In genomic region chr4:142091691-142092182, GRCh38 we compare ENCODE assay signal across 11 cellular contexts.
DNase-seq lines count a peak whose midpoint lies in the region; ATAC-seq lines count a peak whose summit lies in the region.
"Had no signal": no experiment of that assay in that cellular context is flagged by ENCODE, and none has a peak within 500 bp of the region (broad histone marks: within the 10 kb centered on the region; RNA-seq: fewer than 3 reads in every experiment).

No MANE protein-coding gene starts in this region.

- H3K27me3 Mint-ChIP-seq in activated CD8-positive, alpha-beta T cell treated with anti-CD3 and anti-CD28 coated beads, Interleukin-2, amount 10 ng/mL, durations not matched to agents 7 days and 5 days (ENCODE audit: low read depth): no peaks in the 10 kb centered on the region
- H3K27me3 Mint-ChIP-seq in CD8-positive, alpha-beta memory T cell: no peaks in the 10 kb centered on the region
- H3K27me3 Mint-ChIP-seq: activated CD8-positive, alpha-beta memory T cell treated with anti-CD3 and anti-CD28 coated beads, Interleukin-2, amount 10 ng/mL, durations not matched to agents 7 days and 5 days; naive B cell had no signal

- POLR2A ChIA-PET in activated CD8-positive, alpha-beta T cell treated with anti-CD3 and anti-CD28 coated beads, Interleukin-2, amount 10 ng/mL, durations not matched to agents 7 days and 5 days (lab: Charles Lee): no interaction called here
- POLR2A ChIA-PET in CD8-positive, alpha-beta memory T cell (lab: Charles Lee): no interaction called here

- no peak for ATAC-seq in HG02840 (IDR thresholded peaks at IDR 0.05; ENCODE audit: low FRiP score, unreplicated experiment)
- ATAC-seq in activated CD8-positive, alpha-beta T cell treated with anti-CD3 and anti-CD28 coated beads, Interleukin-2, amount 10 ng/mL, durations not matched to agents 7 days and 5 days: no peak
- ATAC-seq: activated CD8-positive, alpha-beta memory T cell treated with anti-CD3 and anti-CD28 coated beads, Interleukin-2, amount 10 ng/mL, durations not matched to agents 7 days and 5 days had no signal

- no peaks in the 10 kb centered on the region for H3K9me3 Mint-ChIP-seq in activated CD8-positive, alpha-beta T cell treated with anti-CD3 and anti-CD28 coated beads, Interleukin-2, amount 10 ng/mL, durations not matched to agents 7 days and 5 days (ENCODE audit: insufficient read depth)
- no peaks in the 10 kb centered on the region for H3K9me3 Mint-ChIP-seq in CD8-positive, alpha-beta memory T cell
- H3K9me3 Mint-ChIP-seq: naive B cell had no signal

- H3K4me1 ChIP-seq in esophagus (ENCODE audit: control insufficient read depth in 2 of 2, insufficient read depth in 2 of 2, low read length in 1 of 2): peaks cover 0 to 8% of the 10 kb centered on the region in 2 donors
- H3K4me1 ChIP-seq in CD8-positive, alpha-beta memory T cell (ENCODE audit: insufficient read depth, low read length): no peaks in the 10 kb centered on the region
- no peaks in the 10 kb centered on the region for H3K4me1 ChIP-seq in Karpas-422 (ENCODE audit: low read length)

- no peak overlapping the region for H2AFZ ChIP-seq in Karpas-422 (ENCODE audit: low read length)

- H3K79me2 ChIP-seq in Karpas-422 (ENCODE audit: low read length): no peaks in the 10 kb centered on the region

- H3K4me3 Mint-ChIP-seq in activated CD8-positive, alpha-beta T cell treated with anti-CD3 and anti-CD28 coated beads, Interleukin-2, amount 10 ng/mL, durations not matched to agents 7 days and 5 days: no peak overlapping the region
- H3K4me3 Mint-ChIP-seq in CD8-positive, alpha-beta memory T cell: no peak overlapping the region
- H3K4me3 Mint-ChIP-seq: activated CD8-positive, alpha-beta memory T cell treated with anti-CD3 and anti-CD28 coated beads, Interleukin-2, amount 10 ng/mL, durations not matched to agents 7 days and 5 days; naive B cell had no signal

- H3K4me3 ChIP-seq in esophagus (ENCODE audit: low read depth in 1 of 2, low read length in 2 of 2): no peak overlapping the region
- no peak overlapping the region for H3K4me3 ChIP-seq in CD8-positive, alpha-beta memory T cell (ENCODE audit: low read length)
- H3K4me3 ChIP-seq in Karpas-422 (ENCODE audit: low read length): no peak overlapping the region

- H3K9me2 ChIP-seq in Karpas-422 (replicated peaks; ENCODE audit: insufficient read depth, low read length): no peaks in the 10 kb centered on the region

- H3K36me3 ChIP-seq in esophagus (ENCODE audit: control insufficient read depth in 2 of 2, insufficient read depth in 2 of 2, low read length in 1 of 2) (no peaks in the 10 kb centered on the region), Karpas-422 (ENCODE audit: insufficient read depth, low read length) (no peaks in the 10 kb centered on the region)
- peaks cover 6% of the 10 kb centered on the region for H3K36me3 ChIP-seq in CD8-positive, alpha-beta memory T cell (ENCODE audit: insufficient read depth, low read length)

- in situ Hi-C loops in ACHN (cut with HindIII; ENCODE audit: low pct_ligation_motif_present, low pct_unique_long_range_greater_than_20kb, low sequenced_read_pairs): no loop called here

- H3K4me1 Mint-ChIP-seq in activated CD8-positive, alpha-beta T cell treated with anti-CD3 and anti-CD28 coated beads, Interleukin-2, amount 10 ng/mL, durations not matched to agents 7 days and 5 days (ENCODE audit: low read depth): no peaks in the 10 kb centered on the region
- peaks cover 0 to 4% (median 0%) of the 10 kb centered on the region in 3 donors for H3K4me1 Mint-ChIP-seq in CD8-positive, alpha-beta memory T cell
- H3K4me1 Mint-ChIP-seq: activated CD8-positive, alpha-beta memory T cell treated with anti-CD3 and anti-CD28 coated beads, Interleukin-2, amount 10 ng/mL, durations not matched to agents 7 days and 5 days; naive B cell had no signal

- peak overlapping the region; percentile 40 to 62 for H3K27ac ChIP-seq in esophagus (ENCODE audit: low read depth in 2 of 2, low read length in 1 of 2)
- H3K27ac ChIP-seq in CD8-positive, alpha-beta memory T cell (ENCODE audit: low read depth, low read length): no peak overlapping the region
- H3K27ac ChIP-seq in Karpas-422 (ENCODE audit: low read length): no peak overlapping the region

- H3K27me3 ChIP-seq in esophagus (ENCODE audit: control insufficient read depth in 1 of 2, insufficient read depth in 2 of 2, low read length in 2 of 2): no peaks in the 10 kb centered on the region
- no peaks in the 10 kb centered on the region for H3K27me3 ChIP-seq in CD8-positive, alpha-beta memory T cell (ENCODE audit: insufficient read depth, low read length, poor library complexity, severe bottlenecking)
- no peaks in the 10 kb centered on the region for H3K27me3 ChIP-seq in Karpas-422 (ENCODE audit: low read length)

- no peak overlapping the region for H3K27ac Mint-ChIP-seq in activated CD8-positive, alpha-beta T cell treated with anti-CD3 and anti-CD28 coated beads, Interleukin-2, amount 10 ng/mL, durations not matched to agents 7 days and 5 days
- H3K27ac Mint-ChIP-seq in CD8-positive, alpha-beta memory T cell: peak overlapping the region in 1 of 8 donors; percentile 4
- H3K27ac Mint-ChIP-seq: activated CD8-positive, alpha-beta memory T cell treated with anti-CD3 and anti-CD28 coated beads, Interleukin-2, amount 10 ng/mL, durations not matched to agents 7 days and 5 days; naive B cell had no signal

- 32 to 52% methylated on average over 4 of the region's 4 CpGs for WGBS in esophagus, 2 donors

- CTCF ChIA-PET in activated CD8-positive, alpha-beta T cell treated with anti-CD3 and anti-CD28 coated beads, Interleukin-2, amount 10 ng/mL, durations not matched to agents 7 days and 5 days (lab: Charles Lee): no interaction called here
- CTCF ChIA-PET in CD8-positive, alpha-beta memory T cell (lab: Charles Lee): no interaction called here

- no peaks in the 10 kb centered on the region for H4K20me1 ChIP-seq in Karpas-422 (ENCODE audit: insufficient read depth, low read depth, low read length)

- H3K9me3 ChIP-seq in esophagus (ENCODE audit: control insufficient read depth in 2 of 2, insufficient read depth in 1 of 2, low read depth in 1 of 2, low read length in 1 of 2): no peaks in the 10 kb centered on the region
- H3K9me3 ChIP-seq in CD8-positive, alpha-beta memory T cell (ENCODE audit: low read length): no peaks in the 10 kb centered on the region
- peaks cover 5% of the 10 kb centered on the region; the same call in 1 of the 2 replicates for H3K9me3 ChIP-seq in Karpas-422 (ENCODE audit: low read length)

- H3K4me2 ChIP-seq in Karpas-422 (ENCODE audit: low read depth, low read length, poor library complexity, severe bottlenecking): no peak overlapping the region

- no peak overlapping the region for H3K9ac ChIP-seq in Karpas-422 (ENCODE audit: low read length)

- H3K36me3 Mint-ChIP-seq in activated CD8-positive, alpha-beta T cell treated with anti-CD3 and anti-CD28 coated beads, Interleukin-2, amount 10 ng/mL, durations not matched to agents 7 days and 5 days (ENCODE audit: low read depth): peaks cover 12% of the 10 kb centered on the region
- H3K36me3 Mint-ChIP-seq in CD8-positive, alpha-beta memory T cell: peaks cover 7 to 43% (median 20%) of the 10 kb centered on the region in 3 donors
- H3K36me3 Mint-ChIP-seq: naive B cell had no signal

- peak; percentile 91 for DNase-seq in ACHN
- peak; percentile 89 for DNase-seq in NCI-H446 treated with DMSO at 0.1 percent for 48 hours (lab: John Stamatoyannopoulos, UW)
- DNase-seq in myocyte (ENCODE audit: low read depth): peak; percentile 63
- no peak for DNase-seq in activated CD8-positive, alpha-beta T cell treated with anti-CD3 and anti-CD28 coated beads, Interleukin-2, amount 10 ng/mL, durations not matched to agents 7 days and 5 days
- DNase-seq in CD8-positive, alpha-beta memory T cell: no peak
- no peak for DNase-seq in Karpas-422
- DNase-seq: activated CD8-positive, alpha-beta memory T cell treated with anti-CD3 and anti-CD28 coated beads, Interleukin-2, amount 10 ng/mL, durations not matched to agents 7 days and 5 days; effector CD8-positive, alpha-beta T cell; naive B cell had no signal

Comparison
In these comparisons a context has a peak if more than half of its experiments do, and no peak if none do; other contexts are left out.
1. DNase-seq: peak in ACHN (single experiment), NCI-H446 treated with DMSO at 0.1 percent for 48 hours (single experiment) and myocyte (single experiment); none in activated CD8-positive, alpha-beta T cell treated with anti-CD3 and anti-CD28 coated beads, Interleukin-2, amount 10 ng/mL, durations not matched to agents 7 days and 5 days (single experiment), CD8-positive, alpha-beta memory T cell (0 of 5) and Karpas-422 (single experiment).
2. H3K27ac ChIP-seq: peak in esophagus (2 of 2); none in CD8-positive, alpha-beta memory T cell (single experiment) and Karpas-422 (single experiment).